ENCODE assay signal across 23 cellular contexts in the genomic region with DNA sequence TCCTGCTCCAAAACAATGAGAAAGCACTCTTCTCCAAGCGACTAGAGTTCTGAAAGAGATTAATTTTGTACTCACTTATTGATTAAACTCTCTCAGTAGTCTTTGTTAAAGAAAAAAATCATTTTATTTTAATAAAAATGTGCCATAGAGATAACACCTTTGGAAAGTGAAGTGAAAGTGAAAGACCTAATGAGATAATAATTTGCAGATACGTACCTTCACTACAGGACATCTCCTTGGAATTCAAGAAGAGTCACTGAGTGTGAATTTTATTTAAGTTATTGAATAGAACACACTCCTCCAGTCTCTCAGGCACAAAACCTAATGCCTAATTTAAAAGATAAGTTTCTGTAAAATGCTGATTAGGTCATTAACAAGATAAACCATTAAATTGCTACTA.
"Had no signal": no experiment of that assay in that cellular context is flagged by ENCODE, and none has a peak within 500 bp of the region (broad histone marks: within the 10 kb centered on the region; RNA-seq: fewer than 3 reads in every experiment).

No MANE protein-coding gene starts in this region.

- H3K27me3 ChIP-seq: foreskin keratinocyte, stomach, suprapubic skin, tibial nerve had no signal

- ATAC-seq: activated T-cell treated with anti-CD3 and anti-CD28 coated beads, Interleukin-2, amount 50 U/mL, for 72 hours; foreskin keratinocyte; lower lobe of right lung; sciatic nerve; stimulated activated effector memory CD8-positive, alpha-beta T cell treated with anti-CD3 and anti-CD28 coated beads, Interleukin-12 subunit alpha, Interleukin-12 subunit beta, amount 100 ng/mL, for 72 hours had no signal

- H3K9me3 Mint-ChIP-seq: activated B cell treated with CpG ODN at 0.5 μM for 24 hours had no signal

- H3K36me3 Mint-ChIP-seq: activated CD4-positive, alpha-beta memory T cell treated with anti-CD3 and anti-CD28 coated beads for 36 hours; activated naive CD4-positive, alpha-beta T cell treated with anti-CD3 and anti-CD28 coated beads, Interleukin-2, amount 10 ng/mL, durations not matched to agents 7 days and 5 days; naive B cell; stimulated activated effector memory CD8-positive, alpha-beta T cell treated with anti-CD3 and anti-CD28 coated beads, Interleukin-12 subunit alpha, Interleukin-12 subunit beta, amount 100 ng/mL, for 72 hours had no signal

- H3K36me3 ChIP-seq: lower lobe of right lung, stomach, suprapubic skin, tibial nerve had no signal

- H3K4me3 ChIP-seq: coronary artery, lower lobe of right lung, stomach, suprapubic skin, tibial nerve had no signal

- H3K9me3 ChIP-seq: lower lobe of right lung, stomach, suprapubic skin, tibial nerve had no signal

- DNase-seq: activated B cell treated with CpG ODN at 0.5 μM for 24 hours; activated CD4-positive, alpha-beta memory T cell treated with anti-CD3 and anti-CD28 coated beads for 36 hours; activated CD4-positive, alpha-beta T cell treated with anti-CD3 and anti-CD28 coated beads for 4 hours; activated effector memory CD4-positive, alpha-beta T cell treated with anti-CD3 and anti-CD28 coated beads, Interleukin-2, amount 50 U/mL, for 16 hours; activated naive CD4-positive, alpha-beta T cell treated with anti-CD3 and anti-CD28 coated beads, Interleukin-2, amount 10 ng/mL, durations not matched to agents 7 days and 5 days; activated T-cell treated with anti-CD3 and anti-CD28 coated beads, Interleukin-2, amount 50 U/mL, for 72 hours; amygdala; cerebellar nuclear complex; foreskin keratinocyte; kidney; lower lobe of right lung; naive B cell; occipital lobe; posterior cingulate gyrus; small intestine; stimulated activated CD4-positive, alpha-beta T cell treated with anti-CD3 and anti-CD28 coated beads, Interleukin-2, amount 100 ng/mL, for 24 hours; stomach; T1000 had no signal

- H3K27ac ChIP-seq: coronary artery, foreskin keratinocyte, lower lobe of right lung, stomach, suprapubic skin, tibial nerve had no signal

- H3K4me1 ChIP-seq: foreskin keratinocyte, lower lobe of right lung, stomach, suprapubic skin, tibial nerve had no signal

- H3K4me3 Mint-ChIP-seq: activated B cell treated with CpG ODN at 0.5 μM for 24 hours; activated CD4-positive, alpha-beta memory T cell treated with anti-CD3 and anti-CD28 coated beads for 36 hours; activated naive CD4-positive, alpha-beta T cell treated with anti-CD3 and anti-CD28 coated beads, Interleukin-2, amount 10 ng/mL, durations not matched to agents 7 days and 5 days; activated T-cell treated with anti-CD3 and anti-CD28 coated beads, Interleukin-2, amount 50 U/mL, for 72 hours; naive B cell; stimulated activated effector memory CD8-positive, alpha-beta T cell treated with anti-CD3 and anti-CD28 coated beads, Interleukin-12 subunit alpha, Interleukin-12 subunit beta, amount 100 ng/mL, for 72 hours had no signal

- H3K27ac Mint-ChIP-seq: activated B cell treated with CpG ODN at 0.5 μM for 24 hours; activated CD4-positive, alpha-beta memory T cell treated with anti-CD3 and anti-CD28 coated beads for 36 hours; activated naive CD4-positive, alpha-beta T cell treated with anti-CD3 and anti-CD28 coated beads, Interleukin-2, amount 10 ng/mL, durations not matched to agents 7 days and 5 days; activated T-cell treated with anti-CD3 and anti-CD28 coated beads, Interleukin-2, amount 50 U/mL, for 72 hours; naive B cell; stimulated activated effector memory CD8-positive, alpha-beta T cell treated with anti-CD3 and anti-CD28 coated beads, Interleukin-12 subunit alpha, Interleukin-12 subunit beta, amount 100 ng/mL, for 72 hours had no signal

- H3K4me1 Mint-ChIP-seq: activated B cell treated with CpG ODN at 0.5 μM for 24 hours; activated naive CD4-positive, alpha-beta T cell treated with anti-CD3 and anti-CD28 coated beads, Interleukin-2, amount 10 ng/mL, durations not matched to agents 7 days and 5 days; naive B cell; stimulated activated effector memory CD8-positive, alpha-beta T cell treated with anti-CD3 and anti-CD28 coated beads, Interleukin-12 subunit alpha, Interleukin-12 subunit beta, amount 100 ng/mL, for 72 hours had no signal

- H3K27me3 Mint-ChIP-seq: activated B cell treated with CpG ODN at 0.5 μM for 24 hours; activated CD4-positive, alpha-beta memory T cell treated with anti-CD3 and anti-CD28 coated beads for 36 hours; activated naive CD4-positive, alpha-beta T cell treated with anti-CD3 and anti-CD28 coated beads, Interleukin-2, amount 10 ng/mL, durations not matched to agents 7 days and 5 days; naive B cell had no signal
